ENCODE assay signal across 8 cellular contexts in the genomic region with DNA sequence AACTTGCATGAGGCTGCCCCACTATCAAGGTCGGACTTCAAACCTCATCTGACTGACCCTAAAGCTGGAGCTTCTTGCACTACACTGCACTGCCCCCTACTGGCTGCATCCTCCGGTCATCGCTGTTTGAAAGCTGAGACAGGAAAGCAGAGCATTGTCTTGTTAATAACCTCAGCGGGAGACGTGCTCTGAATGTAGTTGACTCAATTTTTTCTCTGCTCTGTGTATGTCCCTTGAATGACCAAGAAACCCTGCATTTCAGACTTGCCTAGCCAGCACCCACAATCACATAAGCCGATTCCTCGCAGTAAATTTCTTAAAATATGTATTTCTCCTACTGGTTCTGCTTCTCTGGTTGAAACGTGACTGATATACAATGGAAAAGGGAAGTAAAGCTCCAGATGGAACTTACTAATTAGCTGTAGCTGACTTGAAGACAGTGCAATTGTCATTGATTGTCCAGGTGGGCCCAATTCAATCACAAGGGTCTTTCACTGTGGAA. TPM values are rescaled to one million over a fixed set of nuclear protein-coding genes. Genes with fewer than 3 reads are reported as not detected.
A peak's percentile ranks its signal among the peaks of the same experiment; 100 is the strongest.
DNase-seq lines count a peak whose midpoint lies in the region; ATAC-seq and TF ChIP-seq lines count a peak whose summit lies in the region.

No MANE protein-coding gene starts in this region.

- H3K27me3 ChIP-seq in dorsolateral prefrontal cortex: no peaks in the 10 kb centered on the region

- H3K4me1 Mint-ChIP-seq in activated CD4-positive, alpha-beta T cell treated with anti-CD3 and anti-CD28 coated beads, Interleukin-2, amount 10 ng/mL, durations not matched to agents 7 days and 5 days: peaks cover 3% of the 10 kb centered on the region

- H3K27ac Mint-ChIP-seq in activated CD4-positive, alpha-beta T cell treated with anti-CD3 and anti-CD28 coated beads, Interleukin-2, amount 10 ng/mL, durations not matched to agents 7 days and 5 days: no peak overlapping the region

- 15 to 22% methylated on average over 8 of the region's 8 CpGs for WGBS in lower leg skin, 2 donors

- H3K36me3 Mint-ChIP-seq in activated CD4-positive, alpha-beta T cell treated with anti-CD3 and anti-CD28 coated beads, Interleukin-2, amount 10 ng/mL, durations not matched to agents 7 days and 5 days (ENCODE audit: low read depth): no peaks in the 10 kb centered on the region

- no peak overlapping the region for H3K27ac ChIP-seq in dorsolateral prefrontal cortex

- CTCF ChIA-PET in activated CD4-positive, alpha-beta T cell treated with anti-CD3 and anti-CD28 coated beads, Interleukin-2, amount 10 ng/mL, durations not matched to agents 7 days and 5 days (lab: Charles Lee): interaction anchor here (1.0 to 1.6 kb wide), 7 partner anchors 10 to 183 kb away, joined by 3 to 6 read pairs (median 4); no protein-coding TSS in a partner anchor

- ATAC-seq in GM19324 (IDR thresholded peaks at IDR 0.05; ENCODE audit: low FRiP score, unreplicated experiment): peak; percentile 75
- ATAC-seq in HG03469 (IDR thresholded peaks at IDR 0.05; ENCODE audit: unreplicated experiment): peak; percentile 45

- H3K4me3 ChIP-seq in dorsolateral prefrontal cortex (peak overlapping the region in 1 of 59 donors; percentile 1), lower leg skin (ENCODE audit: low read depth, poor library complexity, severe bottlenecking) (no peak overlapping the region)

- no peak for TF ChIP-seq POLR2A in lower leg skin (IDR thresholded peaks at IDR 0.05)

- POLR2A ChIA-PET in activated CD4-positive, alpha-beta T cell treated with anti-CD3 and anti-CD28 coated beads, Interleukin-2, amount 10 ng/mL, durations not matched to agents 7 days and 5 days (lab: Charles Lee): no interaction called here

- no peak overlapping the region for H3K4me3 Mint-ChIP-seq in activated CD4-positive, alpha-beta T cell treated with anti-CD3 and anti-CD28 coated beads, Interleukin-2, amount 10 ng/mL, durations not matched to agents 7 days and 5 days

- H3K9me3 Mint-ChIP-seq in activated CD4-positive, alpha-beta T cell treated with anti-CD3 and anti-CD28 coated beads, Interleukin-2, amount 10 ng/mL, durations not matched to agents 7 days and 5 days: no peaks in the 10 kb centered on the region

- peaks cover 40% of the 10 kb centered on the region for H3K27me3 Mint-ChIP-seq in activated CD4-positive, alpha-beta T cell treated with anti-CD3 and anti-CD28 coated beads, Interleukin-2, amount 10 ng/mL, durations not matched to agents 7 days and 5 days

- intact Hi-C loops in dorsolateral prefrontal cortex (cut with DNase I): loop anchor here (5.0 kb wide), 3 partner anchors 36 to 349 kb away; a partner anchor contains a TSS
- intact Hi-C loops in lower leg skin (cut with DNase I; ENCODE audit: low total_unique reads): loop anchor here (10.0 kb wide), 1 partner anchor 352 kb away; no protein-coding TSS in a partner anchor

- TF ChIP-seq CTCF in dorsolateral prefrontal cortex (IDR thresholded peaks at IDR 0.05 in 54 of 56, conservative IDR thresholded peaks at IDR 0.05 in 2 of 56; ENCODE audit: low read depth in 1 of 56, partially characterized antibody in 56 of 56): peak; percentile 76 to 97 (median 93)
- peak in 1 of 3 donors; percentile 53 for TF ChIP-seq CTCF in lower leg skin (IDR thresholded peaks at IDR 0.05)

- peak in 13 of 14 donors; percentile 13 to 81 (median 70) for DNase-seq in C1 segment of cervical spinal cord (lab: John Stamatoyannopoulos, UW)
- DNase-seq in NCI-H526 treated with DMSO at 0.1 percent for 48 hours (lab: John Stamatoyannopoulos, UW): peak; percentile 51
- peak; percentile 78 for DNase-seq in activated CD4-positive, alpha-beta T cell treated with anti-CD3 and anti-CD28 coated beads, Interleukin-2, amount 10 ng/mL, durations not matched to agents 7 days and 5 days
- peak; percentile 85 to 97 (median 90) for DNase-seq in dorsolateral prefrontal cortex
- peak; percentile 78 to 97 for DNase-seq in lower leg skin (ENCODE audit: low spot score in 2 of 2)
- peak; percentile 37 for DNase-seq in stimulated activated CD8-positive, alpha-beta memory T cell treated with anti-CD3 and anti-CD28 coated beads, Interleukin-12 subunit alpha, Interleukin-12 subunit beta, amount 100 ng/mL, for 24 hours (ENCODE audit: extremely low read depth)

RNA-seq across cellular contexts. Expression of a gene that starts 27.8 kb away (rescaled TPM):
- total RNA-seq in activated CD4-positive, alpha-beta T cell treated with anti-CD3 and anti-CD28 coated beads, Interleukin-2, amount 10 ng/mL, durations not matched to agents 7 days and 5 days: not detected
- total RNA-seq in dorsolateral prefrontal cortex (under 1 TPM in 1 of 120 experiments, not detected in 119; 0.10 TPM), lower leg skin (under 1 TPM in 2 of 4 donors, not detected in 2; 0.07 to 0.23 TPM)

RNA-seq across cellular contexts. Expression of a gene that starts 36.3 kb away (rescaled TPM):
- total RNA-seq in activated CD4-positive, alpha-beta T cell treated with anti-CD3 and anti-CD28 coated beads, Interleukin-2, amount 10 ng/mL, durations not matched to agents 7 days and 5 days: 10 to 100 TPM; 26.0 to 34.9 TPM
- 10 to 100 TPM; 23.9 to 70.4 (median 49.9) TPM for total RNA-seq in dorsolateral prefrontal cortex
- total RNA-seq in lower leg skin: 10 to 100 TPM; 12.6 to 27.7 (median 23.4) TPM

Comparison
In these comparisons a context has a peak if more than half of its experiments do, and no peak if none do; other contexts are left out.
1. DNase-seq: peak in every context shown above with its lines; median percentile 90 in dorsolateral prefrontal cortex; 88 in lower leg skin; 78 in activated CD4-positive, alpha-beta T cell treated with anti-CD3 and anti-CD28 coated beads, Interleukin-2, amount 10 ng/mL, durations not matched to agents 7 days and 5 days; 70 in C1 segment of cervical spinal cord; 51 in NCI-H526 treated with DMSO at 0.1 percent for 48 hours; 37 in stimulated activated CD8-positive, alpha-beta memory T cell treated with anti-CD3 and anti-CD28 coated beads, Interleukin-12 subunit alpha, Interleukin-12 subunit beta, amount 100 ng/mL, for 24 hours.